Comparison of ENCODE assay signal across 9 cellular contexts in genomic region chr4:77418333-77418732, GRCh38.
A peak's percentile ranks its signal among the peaks of the same experiment; 100 is the strongest.
DNase-seq lines count a peak whose midpoint lies in the region; ATAC-seq and TF ChIP-seq lines count a peak whose summit lies in the region.
"Had no signal": no experiment of that assay in that cellular context is flagged by ENCODE, and none has a peak within 500 bp of the region (broad histone marks: within the 10 kb centered on the region; RNA-seq: fewer than 3 reads in every experiment).

No MANE protein-coding gene starts in this region.

- no TSS peak for BruUV-seq in Panc1 (replicated peaks; lab: Mats Ljungman, UMichigan)

- in situ Hi-C loops in Panc1 (cut with HindIII; ENCODE audit: low pct_unique_long_range_greater_than_20kb, low sequenced_read_pairs), result no loop called here

- no peak overlapping the region for H3K27ac ChIP-seq in Panc1 (ENCODE audit: low read length)
- H3K27ac ChIP-seq: epithelial cell of prostate had no signal

- H3K4me1 ChIP-seq in Panc1 (ENCODE audit: control insufficient read depth, insufficient read depth, low read length), result no peaks in the 10 kb centered on the region

- TF ChIP-seq CTCF in AG10803 (conservative IDR thresholded peaks at IDR 0.05; ENCODE audit: low read length) (peak; percentile 18), Panc1 (IDR thresholded peaks at IDR 0.05) (peak; percentile 32)

- H3K36me3 ChIP-seq in Panc1 (ENCODE audit: control insufficient read depth, insufficient read depth, low read length), result no peaks in the 10 kb centered on the region

- no peaks in the 10 kb centered on the region for H3K9me3 ChIP-seq in Panc1 (ENCODE audit: control insufficient read depth, insufficient read depth, low read depth, low read length)

- CTCF ChIA-PET in Panc1 (lab: Charles Lee), result interaction anchor here (0.8 kb wide), 1 partner anchor 11 kb away, joined by 3 read pairs; no protein-coding TSS in a partner anchor

- H3K4me3 ChIP-seq in AG10803 (ENCODE audit: low read length), result no peak overlapping the region
- H3K4me3 ChIP-seq in Panc1 (ENCODE audit: low read depth in 2 of 2, low read length in 2 of 2), result no peak overlapping the region

- intact Hi-C loops in Panc1 (cut with micrococcal nuclease; ENCODE audit: unreplicated experiment), result no loop called here

- ATAC-seq in GM18867 (IDR thresholded peaks at IDR 0.05; ENCODE audit: unreplicated experiment) (peak; percentile 64), Panc1 (0 out of 2 replicates have a peak, but pooled peaks have one; percentile 62)

- no peaks in the 10 kb centered on the region for H3K27me3 ChIP-seq in Panc1 (ENCODE audit: control insufficient read depth, insufficient read depth, low read length)

- DNase-seq in AG10803 (ENCODE audit: low read depth) (peak; percentile 6), Panc1 (ENCODE audit: low read depth, low spot score) (no peak), iPS-NIHi11 (ENCODE audit: low spot score) (peak; percentile 37), SKM-1 (lab: John Stamatoyannopoulos, UW; ENCODE audit: unreplicated experiment) (no peak), NCI-H2227 treated with DMSO at 0.1 percent for 48 hours (lab: John Stamatoyannopoulos, UW) (no peak), AG20443 (ENCODE audit: low spot score) (no peak)
- no peak for DNase-seq in central memory CD4-positive, alpha-beta T cell

- POLR2A ChIA-PET in Panc1 (lab: Charles Lee), result no interaction called here

Comparison
In these comparisons a context has a peak if more than half of its experiments do, and no peak if none do; other contexts are left out.
1. DNase-seq: peak in AG10803 (single experiment) and iPS-NIHi11 (single experiment); none in Panc1 (single experiment), central memory CD4-positive, alpha-beta T cell (single experiment), SKM-1 (single experiment), NCI-H2227 treated with DMSO at 0.1 percent for 48 hours (single experiment) and AG20443 (single experiment).